8 cellular contexts compared by ENCODE assay signal in genomic region chr5:143019614-143020515, GRCh38.
DNase-seq lines count a peak whose midpoint lies in the region; ATAC-seq lines count a peak whose summit lies in the region.
"Had no signal": no experiment of that assay in that cellular context is flagged by ENCODE, and none has a peak within 500 bp of the region (broad histone marks: within the 10 kb centered on the region; RNA-seq: fewer than 3 reads in every experiment).

No MANE protein-coding gene starts in this region.

- peaks cover 0 to 4% (median 2%) of the 10 kb centered on the region in 3 donors for H3K27me3 Mint-ChIP-seq in immature natural killer cell (ENCODE audit: low read depth in 3 of 3)

- H3K4me1 Mint-ChIP-seq in immature natural killer cell = peaks cover 29 to 63% of the 10 kb centered on the region in 2 donors

- peak overlapping the region; percentile 29 to 85 (median 62) for H3K27ac Mint-ChIP-seq in immature natural killer cell

- no peaks in the 10 kb centered on the region for H3K9me3 Mint-ChIP-seq in immature natural killer cell

- peaks cover 23 to 33% (median 30%) of the 10 kb centered on the region in 3 donors for H3K36me3 Mint-ChIP-seq in immature natural killer cell

- no peak overlapping the region for H3K4me3 Mint-ChIP-seq in immature natural killer cell

- ATAC-seq in GM18511 (IDR thresholded peaks at IDR 0.05; ENCODE audit: unreplicated experiment) (peak; percentile 85), GM21423 (IDR thresholded peaks at IDR 0.05; ENCODE audit: unreplicated experiment) (peak; percentile 77), HG03457 (IDR thresholded peaks at IDR 0.05; ENCODE audit: unreplicated experiment) (peak; percentile 82)
- ATAC-seq: left lung had no signal

- no peak for DNase-seq in immature natural killer cell
- DNase-seq in epidermal melanocyte (ENCODE audit: insufficient read length, low spot score) = no peak
- DNase-seq in globus pallidus (ENCODE audit: low spot score) = no peak
- DNase-seq in NOMO-1 treated with DMSO at 0.1 percent for 48 hours (lab: John Stamatoyannopoulos, UW; ENCODE audit: unreplicated experiment) = no peak
- DNase-seq: left lung had no signal
